ENCODE assay signal across 1 cellular context in the genomic region with DNA sequence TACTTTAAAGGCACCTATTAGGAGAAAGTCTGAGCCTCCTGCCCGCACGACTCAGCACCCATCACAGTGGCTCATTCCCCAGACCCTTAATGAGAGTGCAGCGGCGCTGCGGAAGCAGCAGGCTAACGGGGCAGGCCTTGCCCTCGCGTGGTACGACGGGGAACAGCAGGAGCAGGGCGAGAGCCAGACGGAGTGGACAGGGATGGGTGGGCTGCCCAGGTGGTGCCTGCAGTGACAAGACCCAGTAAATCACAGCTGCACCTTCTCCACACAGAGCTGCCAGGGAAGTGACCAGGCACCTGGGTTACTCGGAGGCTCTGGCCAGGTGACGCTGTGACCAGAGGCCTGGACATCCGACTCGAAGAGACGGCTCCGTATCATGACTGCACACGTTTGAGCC.
TF ChIP-seq lines count a peak whose summit lies in the region.

No MANE protein-coding gene starts in this region.

TF ChIP-seq in WTC11, 78 proteins besides CTCF, POLR2A, EP300 and RAD21 (continued from another document):
- TF ChIP-seq ZNF138 (CRISPR knock-in tag; conservative IDR thresholded peaks at IDR 0.05) (no peak), EMX1 (CRISPR knock-in tag; IDR thresholded peaks at IDR 0.05) (no peak), CREM (CRISPR knock-in tag; IDR thresholded peaks at IDR 0.05) (no peak), GABPB1 (CRISPR knock-in tag; IDR thresholded peaks at IDR 0.05) (no peak), SOX15 (CRISPR knock-in tag; IDR thresholded peaks at IDR 0.05) (no peak), ZNF219 (CRISPR knock-in tag; IDR thresholded peaks at IDR 0.05; ENCODE audit: borderline replicate concordance) (no peak), ZNF121 (CRISPR knock-in tag; IDR thresholded peaks at IDR 0.05) (no peak), FOXP1 (CRISPR knock-in tag; IDR thresholded peaks at IDR 0.05; ENCODE audit: borderline replicate concordance) (no peak)
- TF ChIP-seq, protein P1, sequence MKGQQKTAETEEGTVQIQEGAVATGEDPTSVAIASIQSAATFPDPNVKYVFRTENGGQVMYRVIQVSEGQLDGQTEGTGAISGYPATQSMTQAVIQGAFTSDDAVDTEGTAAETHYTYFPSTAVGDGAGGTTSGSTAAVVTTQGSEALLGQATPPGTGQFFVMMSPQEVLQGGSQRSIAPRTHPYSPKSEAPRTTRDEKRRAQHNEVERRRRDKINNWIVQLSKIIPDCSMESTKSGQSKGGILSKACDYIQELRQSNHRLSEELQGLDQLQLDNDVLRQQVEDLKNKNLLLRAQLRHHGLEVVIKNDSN (CRISPR knock-in tag; IDR thresholded peaks at IDR 0.05), result no peak
- TF ChIP-seq, protein P2, sequence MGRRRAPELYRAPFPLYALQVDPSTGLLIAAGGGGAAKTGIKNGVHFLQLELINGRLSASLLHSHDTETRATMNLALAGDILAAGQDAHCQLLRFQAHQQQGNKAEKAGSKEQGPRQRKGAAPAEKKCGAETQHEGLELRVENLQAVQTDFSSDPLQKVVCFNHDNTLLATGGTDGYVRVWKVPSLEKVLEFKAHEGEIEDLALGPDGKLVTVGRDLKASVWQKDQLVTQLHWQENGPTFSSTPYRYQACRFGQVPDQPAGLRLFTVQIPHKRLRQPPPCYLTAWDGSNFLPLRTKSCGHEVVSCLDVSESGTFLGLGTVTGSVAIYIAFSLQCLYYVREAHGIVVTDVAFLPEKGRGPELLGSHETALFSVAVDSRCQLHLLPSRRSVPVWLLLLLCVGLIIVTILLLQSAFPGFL (CRISPR knock-in tag; IDR thresholded peaks at IDR 0.05; ENCODE audit: borderline replicate concordance), result no peak
- TF ChIP-seq, protein P3, sequence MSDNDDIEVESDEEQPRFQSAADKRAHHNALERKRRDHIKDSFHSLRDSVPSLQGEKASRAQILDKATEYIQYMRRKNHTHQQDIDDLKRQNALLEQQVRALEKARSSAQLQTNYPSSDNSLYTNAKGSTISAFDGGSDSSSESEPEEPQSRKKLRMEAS (CRISPR knock-in tag; IDR thresholded peaks at IDR 0.05), result no peak
